In the genomic region with DNA sequence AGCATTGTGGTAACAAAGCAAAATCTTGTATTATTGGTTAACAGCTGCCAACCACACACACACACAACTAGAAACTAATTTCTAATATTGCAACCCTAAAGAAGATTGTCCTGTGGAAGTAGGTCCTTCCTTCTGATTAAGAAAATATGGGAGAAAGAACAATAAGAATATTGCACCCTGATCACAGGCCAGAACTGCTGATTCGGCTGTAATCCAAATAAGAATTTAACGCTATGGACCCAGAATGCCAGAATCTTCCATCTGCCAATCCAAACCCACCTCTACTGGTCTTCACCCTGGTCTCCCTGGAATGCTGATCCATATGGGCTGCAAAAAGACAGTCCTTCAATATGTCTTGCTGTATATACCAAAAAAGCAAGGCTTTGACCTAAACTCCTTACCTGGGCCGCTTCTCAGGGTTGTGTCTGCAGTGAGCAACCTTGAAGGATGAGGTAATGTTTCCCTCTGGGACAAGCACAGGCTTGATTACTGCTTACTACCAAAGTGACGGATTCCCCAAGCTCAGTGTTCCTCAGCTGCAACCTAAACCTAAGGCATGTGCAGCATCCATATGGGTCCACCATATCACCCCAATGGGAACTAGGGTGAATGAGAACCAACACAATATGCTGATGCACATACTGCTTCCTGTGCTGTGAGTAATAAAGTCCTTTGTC, we compare ENCODE assay signal across 30 cellular contexts. TPM values are rescaled to one million over a fixed set of nuclear protein-coding genes. Genes with fewer than 3 reads are reported as not detected.
A peak's percentile ranks its signal among the peaks of the same experiment; 100 is the strongest.
DNase-seq lines count a peak whose midpoint lies in the region; ATAC-seq, FAIRE-seq and TF ChIP-seq lines count a peak whose summit lies in the region.
"Had no signal": no experiment of that assay in that cellular context is flagged by ENCODE, and none has a peak within 500 bp of the region (broad histone marks: within the 10 kb centered on the region; RNA-seq: fewer than 3 reads in every experiment).

No MANE protein-coding gene starts in this region.

- no peak for FAIRE-seq in bronchial epithelial cell (lab: Jason Lieb, UNC)
- FAIRE-seq: D721Med had no signal

- H3K4me3 ChIP-seq in GM12865 (ENCODE audit: low read depth, low read length), result no peak overlapping the region
- no peak overlapping the region for H3K4me3 ChIP-seq in bronchial epithelial cell (ENCODE audit: low read depth, low read length)
- H3K4me3 ChIP-seq: ascending aorta, stomach had no signal

- no peaks in the 10 kb centered on the region for H3K27me3 ChIP-seq in bronchial epithelial cell (ENCODE audit: control insufficient read depth, insufficient read depth, low read length)
- H3K27me3 ChIP-seq: ascending aorta, stomach had no signal

- no peaks in the 10 kb centered on the region for H3K36me3 ChIP-seq in bronchial epithelial cell (ENCODE audit: control insufficient read depth, insufficient read depth, low read length)

- H3K27me3 Mint-ChIP-seq in activated CD8-positive, alpha-beta memory T cell treated with anti-CD3 and anti-CD28 coated beads, Interleukin-2, amount 10 ng/mL, durations not matched to agents 7 days and 5 days, result no peaks in the 10 kb centered on the region
- H3K27me3 Mint-ChIP-seq: activated naive CD8-positive, alpha-beta T cell; IgD-negative memory B cell had no signal

- CTCF ChIA-PET in activated CD8-positive, alpha-beta memory T cell treated with anti-CD3 and anti-CD28 coated beads, Interleukin-2, amount 10 ng/mL, durations not matched to agents 7 days and 5 days (lab: Charles Lee), result no interaction called here

- H3K4me3 Mint-ChIP-seq in activated CD8-positive, alpha-beta memory T cell treated with anti-CD3 and anti-CD28 coated beads, Interleukin-2, amount 10 ng/mL, durations not matched to agents 7 days and 5 days, result no peak overlapping the region
- H3K4me3 Mint-ChIP-seq: activated naive CD8-positive, alpha-beta T cell; neural crest cell had no signal

- no peaks in the 10 kb centered on the region for H3K9me3 Mint-ChIP-seq in activated CD8-positive, alpha-beta memory T cell treated with anti-CD3 and anti-CD28 coated beads, Interleukin-2, amount 10 ng/mL, durations not matched to agents 7 days and 5 days (ENCODE audit: low read depth)
- H3K9me3 Mint-ChIP-seq: activated T-helper 2 cell treated with anti-CD3 and anti-CD28 coated beads, Interferon-gamma antibody, Interleukin-2, Interleukin-4, amounts not matched to agents 10 μg/mL and 5 μg/mL and 100 μg/mL, durations not matched to agents 14 hours and 24 hours and 36 hours; IgD-negative memory B cell; neural crest cell had no signal

- no peak for TF ChIP-seq CTCF in GM12865 (IDR thresholded peaks at IDR 0.05; ENCODE audit: insufficient read depth, low read depth, low read length, missing control alignments)
- no peak for TF ChIP-seq CTCF in bronchial epithelial cell (IDR thresholded peaks at IDR 0.05; ENCODE audit: insufficient read depth, low read length, severe bottlenecking)

- H3K36me3 Mint-ChIP-seq in activated CD8-positive, alpha-beta memory T cell treated with anti-CD3 and anti-CD28 coated beads, Interleukin-2, amount 10 ng/mL, durations not matched to agents 7 days and 5 days, result peaks cover 44% of the 10 kb centered on the region

- ATAC-seq in GM21423 (IDR thresholded peaks at IDR 0.05; ENCODE audit: unreplicated experiment), result peak; percentile 20
- ATAC-seq in HG03039 (IDR thresholded peaks at IDR 0.05; ENCODE audit: unreplicated experiment), result peak; percentile 16
- no peak for ATAC-seq in GM18858 (IDR thresholded peaks at IDR 0.05; ENCODE audit: unreplicated experiment)
- no peak for ATAC-seq in activated CD8-positive, alpha-beta memory T cell treated with anti-CD3 and anti-CD28 coated beads, Interleukin-2, amount 10 ng/mL, durations not matched to agents 7 days and 5 days
- ATAC-seq in left lobe of liver, result no peak
- ATAC-seq: HCT116, sciatic nerve, SK-N-SH treated with all-trans-retinoic acid at 6 μM for 48 hours had no signal

- peaks cover 2% of the 10 kb centered on the region for H3K4me1 Mint-ChIP-seq in activated CD8-positive, alpha-beta memory T cell treated with anti-CD3 and anti-CD28 coated beads, Interleukin-2, amount 10 ng/mL, durations not matched to agents 7 days and 5 days

- H3K27ac Mint-ChIP-seq in activated CD8-positive, alpha-beta memory T cell treated with anti-CD3 and anti-CD28 coated beads, Interleukin-2, amount 10 ng/mL, durations not matched to agents 7 days and 5 days, result no peak overlapping the region
- H3K27ac Mint-ChIP-seq: activated naive CD8-positive, alpha-beta T cell; activated T-helper 2 cell treated with anti-CD3 and anti-CD28 coated beads, Interferon-gamma antibody, Interleukin-2, Interleukin-4, amounts not matched to agents 10 μg/mL and 5 μg/mL and 100 μg/mL, durations not matched to agents 14 hours and 24 hours and 36 hours; IgD-negative memory B cell had no signal

- DNase-seq in GM12865 (ENCODE audit: low read depth), result peak; percentile 9
- peak; percentile 89 for DNase-seq in bronchial epithelial cell (ENCODE audit: low read depth)
- no peak for DNase-seq in cerebellar cortex (ENCODE audit: low spot score)
- no peak for DNase-seq in activated CD8-positive, alpha-beta memory T cell treated with anti-CD3 and anti-CD28 coated beads, Interleukin-2, amount 10 ng/mL, durations not matched to agents 7 days and 5 days
- no peak for DNase-seq in left lobe of liver (ENCODE audit: low spot score)
- DNase-seq: activated CD8-positive, alpha-beta memory T cell treated with anti-CD3 and anti-CD28 coated beads, Interleukin-2, amount 50 U/mL, for 4 hours; C1 segment of cervical spinal cord; central memory CD4-positive, alpha-beta T cell; foreskin fibroblast; hypothalamus; posterior cingulate gyrus; stomach; trophoblast cell; WERI-Rb-1 had no signal

RNA-seq across cellular contexts. Expression of gene CCDC14, which starts 8.0 kb away (rescaled TPM):
- total RNA-seq in bronchial epithelial cell, result 17.1 and 17.3 TPM in 2 replicates
- total RNA-seq in activated CD8-positive, alpha-beta memory T cell treated with anti-CD3 and anti-CD28 coated beads, Interleukin-2, amount 10 ng/mL, durations not matched to agents 7 days and 5 days, result 10 to 100 TPM; 47.4 to 79.3 TPM
- 11.0 TPM for total RNA-seq in left lobe of liver

RNA-seq across cellular contexts. Expression of gene ROPN1, which starts 38.9 kb away (rescaled TPM):
- total RNA-seq in bronchial epithelial cell (not detected in 2 replicates), left lobe of liver (not detected)
- not detected for total RNA-seq in activated CD8-positive, alpha-beta memory T cell treated with anti-CD3 and anti-CD28 coated beads, Interleukin-2, amount 10 ng/mL, durations not matched to agents 7 days and 5 days
- total RNA-seq: activated T-helper 2 cell treated with anti-CD3 and anti-CD28 coated beads, Interferon-gamma antibody, Interleukin-2, Interleukin-4, amounts not matched to agents 10 μg/mL and 5 μg/mL and 100 μg/mL, durations not matched to agents 14 hours and 24 hours and 36 hours; ascending aorta; epithelial cell of proximal tubule; liver; mucosa of gallbladder; neural crest cell; sciatic nerve; T-helper 2 cell treated with Interferon-gamma antibody and Interleukin-4, amounts not matched to agents 100 ng/mL and 5 ng/mL, for 36 hours had no signal

Comparison
In these comparisons a context has a peak if more than half of its experiments do, and no peak if none do; other contexts are left out.
1. DNase-seq: peak in GM12865 (single experiment) and bronchial epithelial cell (single experiment); none in cerebellar cortex (single experiment), activated CD8-positive, alpha-beta memory T cell treated with anti-CD3 and anti-CD28 coated beads, Interleukin-2, amount 10 ng/mL, durations not matched to agents 7 days and 5 days (single experiment) and left lobe of liver (single experiment).
2. ATAC-seq: peak in GM21423 (single experiment) and HG03039 (single experiment); none in GM18858 (single experiment), activated CD8-positive, alpha-beta memory T cell treated with anti-CD3 and anti-CD28 coated beads, Interleukin-2, amount 10 ng/mL, durations not matched to agents 7 days and 5 days (single experiment) and left lobe of liver (single experiment).